1 cellular context compared by ENCODE assay signal in the genomic region with DNA sequence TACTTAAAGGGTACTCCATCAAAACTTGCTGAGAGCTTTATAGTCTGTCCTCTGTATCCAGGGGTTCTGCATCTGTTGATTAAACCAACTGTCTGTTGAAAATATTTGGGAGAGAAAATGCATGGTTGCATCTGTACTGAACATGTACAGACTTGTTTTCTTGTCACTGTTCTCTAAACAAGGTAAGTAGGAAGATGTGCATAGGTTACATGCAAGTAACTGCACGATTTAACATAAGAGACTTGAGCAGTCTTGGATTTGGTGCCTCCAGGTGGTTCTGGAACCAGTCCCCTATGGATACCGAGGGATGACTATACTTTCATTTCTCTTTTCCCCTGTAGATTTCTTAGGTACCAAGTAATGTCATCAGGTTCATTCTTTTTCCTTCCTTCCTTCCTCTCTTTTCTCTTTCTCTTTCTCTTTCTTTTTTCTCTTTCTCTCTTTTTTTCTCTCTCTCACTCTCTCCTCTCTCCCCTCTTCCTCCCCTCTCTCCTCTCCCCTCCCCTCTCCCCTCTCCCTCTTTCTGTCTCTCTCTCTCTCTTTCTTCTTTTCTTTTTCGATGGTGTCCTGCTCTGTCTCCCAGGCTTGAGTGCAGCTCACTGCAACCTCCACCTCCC.
TF ChIP-seq lines count a peak whose summit lies in the region.

No MANE protein-coding gene starts in this region.

TF ChIP-seq in IMR-90, 13 proteins besides CTCF, POLR2A, EP300 and RAD21:
- TF ChIP-seq NFE2L2 (IDR thresholded peaks at IDR 0.05; ENCODE audit: low read depth, low read length) (no peak), BHLHE40 (IDR thresholded peaks at IDR 0.05; ENCODE audit: low read depth, low read length) (no peak), MAFK (IDR thresholded peaks at IDR 0.05; ENCODE audit: low read depth, low read length) (no peak), CEBPB (IDR thresholded peaks at IDR 0.05; ENCODE audit: low read depth, low read length) (no peak), SMC3 (IDR thresholded peaks at IDR 0.05; ENCODE audit: low read depth, low read length) (no peak), CHD1 (IDR thresholded peaks at IDR 0.05; ENCODE audit: low read depth, low read length) (no peak), MAZ (IDR thresholded peaks at IDR 0.05; ENCODE audit: borderline replicate concordance, low read depth, low read length) (no peak), RFX5 (IDR thresholded peaks at IDR 0.05; ENCODE audit: low read depth, low read length) (no peak), RCOR1 (IDR thresholded peaks at IDR 0.05; ENCODE audit: insufficient replicate concordance, low read length) (no peak), MXI1 (IDR thresholded peaks at IDR 0.05; ENCODE audit: borderline replicate concordance, low read depth, low read length) (no peak), USF2 (IDR thresholded peaks at IDR 0.05; ENCODE audit: low read depth, low read length) (no peak), FOS (IDR thresholded peaks at IDR 0.05; ENCODE audit: low read depth, low read length) (no peak)
- TF ChIP-seq, protein P1, sequence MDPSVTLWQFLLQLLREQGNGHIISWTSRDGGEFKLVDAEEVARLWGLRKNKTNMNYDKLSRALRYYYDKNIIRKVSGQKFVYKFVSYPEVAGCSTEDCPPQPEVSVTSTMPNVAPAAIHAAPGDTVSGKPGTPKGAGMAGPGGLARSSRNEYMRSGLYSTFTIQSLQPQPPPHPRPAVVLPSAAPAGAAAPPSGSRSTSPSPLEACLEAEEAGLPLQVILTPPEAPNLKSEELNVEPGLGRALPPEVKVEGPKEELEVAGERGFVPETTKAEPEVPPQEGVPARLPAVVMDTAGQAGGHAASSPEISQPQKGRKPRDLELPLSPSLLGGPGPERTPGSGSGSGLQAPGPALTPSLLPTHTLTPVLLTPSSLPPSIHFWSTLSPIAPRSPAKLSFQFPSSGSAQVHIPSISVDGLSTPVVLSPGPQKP (IDR thresholded peaks at IDR 0.05; ENCODE audit: borderline replicate concordance, low read depth, low read length): no peak
